19 cellular contexts compared by ENCODE assay signal in the genomic region with DNA sequence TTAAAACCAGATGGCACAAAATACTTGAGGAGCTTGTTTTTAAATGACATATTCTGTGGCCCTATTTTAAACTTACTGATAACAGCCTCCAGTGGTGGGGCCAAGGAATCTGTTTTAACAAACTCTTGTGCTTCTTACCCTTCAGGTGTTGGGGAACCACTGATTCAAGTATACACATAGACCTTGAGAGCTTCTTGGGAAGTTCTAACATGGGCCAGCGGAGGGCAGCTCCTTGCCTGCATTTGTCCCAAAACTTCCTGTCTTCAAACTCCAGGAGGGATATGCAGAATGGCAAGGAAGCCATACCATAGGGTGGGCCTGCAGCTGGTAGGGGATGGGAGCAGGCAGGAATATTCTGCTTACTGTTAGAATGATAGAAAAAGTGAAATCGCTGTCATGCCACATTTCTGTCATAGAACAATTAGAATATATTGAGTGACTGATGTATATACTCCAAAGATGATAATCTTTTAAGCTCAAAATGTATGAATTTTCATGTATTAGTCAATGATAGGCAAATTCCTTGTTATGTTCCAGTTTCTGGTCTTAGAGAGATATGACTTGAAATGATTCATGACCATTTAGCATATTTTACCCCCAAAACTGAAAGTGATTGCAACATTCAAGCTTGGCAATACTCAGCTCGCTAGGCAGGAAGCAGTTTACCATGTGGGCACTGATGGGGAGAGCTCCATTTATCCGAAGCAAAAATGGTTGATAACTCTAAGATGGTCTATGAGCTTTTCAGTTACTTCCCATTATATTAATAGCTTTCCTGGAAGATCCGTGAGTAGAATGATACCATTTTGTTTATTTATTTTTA. TPM values are rescaled to one million over a fixed set of nuclear protein-coding genes. Genes with fewer than 3 reads are reported as not detected.
DNase-seq lines count a peak whose midpoint lies in the region; ATAC-seq and TF ChIP-seq lines count a peak whose summit lies in the region.
"Had no signal": no experiment of that assay in that cellular context is flagged by ENCODE, and none has a peak within 500 bp of the region (broad histone marks: within the 10 kb centered on the region; RNA-seq: fewer than 3 reads in every experiment).

No MANE protein-coding gene starts in this region.

- POLR2A ChIA-PET in activated CD4-positive, alpha-beta T cell treated with anti-CD3 and anti-CD28 coated beads for 36 hours (lab: Charles Lee): interaction anchor here (0.8 kb wide), 1 partner anchor 9 kb away, joined by 5 read pairs; a partner anchor contains a TSS
- POLR2A ChIA-PET in RWPE1 (lab: Yijun Ruan, JAX; ENCODE audit: low non-redundant PET): no interaction called here

- no peak overlapping the region for H3K9ac ChIP-seq in H9 (ENCODE audit: extremely low read depth, insufficient read length, low read length)

- no peak overlapping the region for H3K4me3 Mint-ChIP-seq in activated CD4-positive, alpha-beta T cell treated with anti-CD3 and anti-CD28 coated beads for 36 hours
- H3K4me3 Mint-ChIP-seq in H9: no peak overlapping the region

- no peaks in the 10 kb centered on the region for H3K27me3 Mint-ChIP-seq in activated CD4-positive, alpha-beta T cell treated with anti-CD3 and anti-CD28 coated beads for 36 hours
- H3K27me3 Mint-ChIP-seq in H9 (ENCODE audit: low read depth): no peaks in the 10 kb centered on the region; the same call in 1 of the 2 replicates

- no peak overlapping the region for H3K4me3 ChIP-seq in suprapubic skin
- H3K4me3 ChIP-seq: spleen had no signal

- no peak overlapping the region for H4K91ac ChIP-seq in H9 (ENCODE audit: insufficient read length, low read depth, low read length)

- in situ Hi-C loops in SK-MEL-5 (cut with HindIII; ENCODE audit: low pct_unique_long_range_greater_than_20kb, low sequenced_read_pairs): no loop called here

- H3K27me3 ChIP-seq in H9 (ENCODE audit: insufficient read depth, low read length): no peaks in the 10 kb centered on the region
- no peaks in the 10 kb centered on the region for H3K27me3 ChIP-seq in suprapubic skin
- H3K27me3 ChIP-seq: neutrophil, spleen had no signal

- no peak for TF ChIP-seq POLR2A in suprapubic skin (IDR thresholded peaks at IDR 0.05)

- no peak overlapping the region for H3K4ac ChIP-seq in H9 (ENCODE audit: low read depth, low read length)

- H3K36me3 ChIP-seq in suprapubic skin: peaks cover 16% of the 10 kb centered on the region

- H2BK120ac ChIP-seq in H9 (ENCODE audit: low read depth, low read length, poor library complexity, severe bottlenecking): no peak overlapping the region

- no peak overlapping the region for H3K4me2 ChIP-seq in H9 (ENCODE audit: insufficient read depth, insufficient read length, low read length)

- no peak overlapping the region for H2BK12ac ChIP-seq in H9 (ENCODE audit: insufficient read length, low read depth, low read length)

- H3K14ac ChIP-seq in H9 (ENCODE audit: insufficient read depth, low read length): no peak overlapping the region

- H2BK20ac ChIP-seq in H9 (ENCODE audit: low read depth, low read length, poor library complexity, severe bottlenecking): no peak overlapping the region

- peaks cover 3% of the 10 kb centered on the region for H3K79me1 ChIP-seq in H9 (ENCODE audit: insufficient read depth, low read depth, low read length, poor library complexity, severe bottlenecking)

- no peak overlapping the region for H2BK15ac ChIP-seq in H9 (ENCODE audit: low read depth, low read length)

- H3K56ac ChIP-seq in H9 (ENCODE audit: insufficient read length, low read depth, low read length): no peak overlapping the region

- H3K27ac ChIP-seq in H9 (ENCODE audit: insufficient read length, low read depth, low read length) (no peak overlapping the region), suprapubic skin (no peak overlapping the region), RWPE1 (no peak overlapping the region)
- H3K27ac ChIP-seq: neutrophil, spleen, VCaP had no signal

- no peak overlapping the region for H3T11ph ChIP-seq in H9 (ENCODE audit: low read length)

- no peaks in the 10 kb centered on the region for H3K23me2 ChIP-seq in H9 (ENCODE audit: insufficient read length, low read depth, low read length, poor library complexity, severe bottlenecking)

- H2BK5ac ChIP-seq in H9 (ENCODE audit: insufficient read length, low read length): no peak overlapping the region

- intact Hi-C loops in activated CD4-positive, alpha-beta T cell treated with anti-CD3 and anti-CD28 coated beads for 36 hours (cut with DNase I, micrococcal nuclease): no loop called here

- H3K9me3 Mint-ChIP-seq in activated CD4-positive, alpha-beta T cell treated with anti-CD3 and anti-CD28 coated beads for 36 hours (ENCODE audit: low read depth): no peaks in the 10 kb centered on the region
- H3K9me3 Mint-ChIP-seq in H9: no peaks in the 10 kb centered on the region; a peak in 1 of 5 replicates

- no peaks in the 10 kb centered on the region for H4K20me1 ChIP-seq in H9 (ENCODE audit: control insufficient read depth, insufficient read depth, insufficient read length)

- peaks cover 16% of the 10 kb centered on the region for H3K4me1 Mint-ChIP-seq in activated CD4-positive, alpha-beta T cell treated with anti-CD3 and anti-CD28 coated beads for 36 hours
- H3K4me1 Mint-ChIP-seq in H9: peaks cover 6% of the 10 kb centered on the region in 2 experiments; a peak in 2 of 4 replicates

- H3K18ac ChIP-seq in H9 (ENCODE audit: insufficient read length, low read depth, low read length): no peak overlapping the region

- no peak overlapping the region for H4K5ac ChIP-seq in H9 (ENCODE audit: insufficient read length, low read depth, low read length)

- TF ChIP-seq CTCF in H9 (conservative IDR thresholded peaks at IDR 0.05) (peak; percentile 53), suprapubic skin (IDR thresholded peaks at IDR 0.05) (no peak), RWPE1 (conservative IDR thresholded peaks at IDR 0.05; ENCODE audit: low read depth) (no peak)

- H4K8ac ChIP-seq in H9 (replicated peaks; ENCODE audit: insufficient read length, low read depth, low read length): no peak overlapping the region

- H3K27ac Mint-ChIP-seq in activated CD4-positive, alpha-beta T cell treated with anti-CD3 and anti-CD28 coated beads for 36 hours: peak overlapping the region; percentile 58
- H3K27ac Mint-ChIP-seq in H9: no peak overlapping the region

- no CpG with 5 or more reads among the region's 5 CpGs for WGBS in H9 (ENCODE audit: extremely low coverage, insufficient read length, low lambda C conversion rate)
- WGBS in suprapubic skin: 92% methylated on average over 5 of the region's 5 CpGs

- no peak for DNase-seq in activated CD4-positive, alpha-beta T cell treated with anti-CD3 and anti-CD28 coated beads for 36 hours
- DNase-seq in activated CD4-positive, alpha-beta T cell treated with anti-CD3 and anti-CD28 coated beads, Interleukin-2, amount 50 U/mL, for 48 hours: no peak
- DNase-seq in H9: peak; percentile 39
- peak; percentile 53 for DNase-seq in SK-MEL-5 (ENCODE audit: low read depth, low spot score)
- DNase-seq in glomerular visceral epithelial cell (ENCODE audit: extremely low spot score): peak; percentile 2
- no peak for DNase-seq in suprapubic skin (ENCODE audit: low spot score in 2 of 2)
- DNase-seq in RWPE1 (ENCODE audit: low spot score): no peak
- no peak for DNase-seq in mesenteric fat pad (ENCODE audit: low spot score)
- DNase-seq: activated effector memory CD4-positive, alpha-beta T cell treated with Interleukin-2 at 50 U/mL for 16 hours; dermis blood vessel endothelial cell; DMS79; KG1; left ventricle myocardium superior; NCI-H2171; spleen had no signal

- H2AFZ ChIP-seq in H9 (ENCODE audit: low read length): no peak overlapping the region

- CTCF ChIA-PET in activated CD4-positive, alpha-beta T cell treated with anti-CD3 and anti-CD28 coated beads for 36 hours (lab: Charles Lee): interaction anchor here (0.7 to 5.5 kb wide), 12 partner anchors 11 to 419 kb away, joined by 3 to 96 read pairs (median 4); a partner anchor contains a TSS
- CTCF ChIA-PET in RWPE1 (lab: Yijun Ruan, JAX): interaction anchor here (0.5 to 3.2 kb wide), 4 partner anchors 10 to 320 kb away, joined by 3 to 14 read pairs (median 4); a partner anchor contains a TSS

- no peaks in the 10 kb centered on the region; the same call in none of the 2 replicates for H3K4me1 ChIP-seq in H9 (ENCODE audit: insufficient read depth, low read length)
- no peaks in the 10 kb centered on the region for H3K4me1 ChIP-seq in suprapubic skin

- H3K79me2 ChIP-seq in H9 (ENCODE audit: insufficient read depth, low read length): 0 out of 2 replicates have a peak, but pooled peaks cover 6% of the 10 kb centered on the region

- H3K23ac ChIP-seq in H9 (ENCODE audit: insufficient read length, low read depth, low read length): no peak overlapping the region

- ATAC-seq in activated CD4-positive, alpha-beta T cell treated with anti-CD3 and anti-CD28 coated beads for 36 hours: peak; percentile 82

- H3K9me3 ChIP-seq in H9 (ENCODE audit: control insufficient read depth, low read depth, low read length): no peaks in the 10 kb centered on the region
- H3K9me3 ChIP-seq in suprapubic skin: no peaks in the 10 kb centered on the region
- H3K9me3 ChIP-seq: neutrophil, spleen had no signal

- peaks cover 6% of the 10 kb centered on the region for H3K36me3 Mint-ChIP-seq in activated CD4-positive, alpha-beta T cell treated with anti-CD3 and anti-CD28 coated beads for 36 hours (ENCODE audit: low read depth)
- H3K36me3 Mint-ChIP-seq in H9 (ENCODE audit: insufficient read depth in 1 of 3, low read depth in 3 of 3): peaks cover 7 to 19% (median 11%) of the 10 kb centered on the region in 3 experiments; a peak in 5 of 7 replicates

- TF ChIP-seq EP300 in suprapubic skin (IDR thresholded peaks at IDR 0.05): no peak

- no peak overlapping the region for H2AK5ac ChIP-seq in H9 (ENCODE audit: insufficient read length, low read length)

RNA-seq across cellular contexts. Expression of a gene that starts 9.2 kb away (rescaled TPM):
- 10 to 100 TPM; 18.4 to 20.6 TPM for total RNA-seq in activated CD4-positive, alpha-beta T cell treated with anti-CD3 and anti-CD28 coated beads for 36 hours
- total RNA-seq in H9 (2021) (42.9 and 45.9 TPM in 2 replicates), suprapubic skin (10 to 100 TPM; 66.3 to 82.0 (median 72.4) TPM), mesenteric fat pad (54.3 TPM)
- 98.9 and 114 TPM in 2 replicates for total RNA-seq in SK-MEL-5 (2014; rRNA removed; shearing (Covaris generic))
- 155 and 173 TPM in 2 replicates for polyA plus RNA-seq in SK-MEL-5 (2015; cell fraction: cytosol; rRNA removed)
- polyA plus RNA-seq in SK-MEL-5 (2015; cell fraction: nucleus; rRNA removed): 23.0 and 36.5 TPM in 2 replicates

RNA-seq across cellular contexts. Expression of a gene that starts 38.6 kb away (rescaled TPM):
- 1 to 10 TPM; 6.6 to 7.2 TPM for total RNA-seq in activated CD4-positive, alpha-beta T cell treated with anti-CD3 and anti-CD28 coated beads for 36 hours
- total RNA-seq in H9 (2021) (7.5 and 9.1 TPM in 2 replicates), suprapubic skin (10 to 100 TPM; 17.4 to 54.1 (median 30.1) TPM), mesenteric fat pad (20.4 TPM)
- total RNA-seq in SK-MEL-5 (2014; rRNA removed; shearing (Covaris generic)): 5.1 and 7.2 TPM in 2 replicates
- 2.6 and 4.8 TPM in 2 replicates for polyA plus RNA-seq in SK-MEL-5 (2015; cell fraction: cytosol; rRNA removed)
- 166 and 217 TPM in 2 replicates for polyA plus RNA-seq in SK-MEL-5 (2015; cell fraction: nucleus; rRNA removed)

RNA-seq across cellular contexts. Expression of a gene that starts 56.9 kb away (rescaled TPM):
- not detected for total RNA-seq in activated CD4-positive, alpha-beta T cell treated with anti-CD3 and anti-CD28 coated beads for 36 hours
- total RNA-seq in H9 (2021): not detected in 2 replicates
- 1.5 TPM in 2 replicates for total RNA-seq in SK-MEL-5 (2014; rRNA removed; shearing (Covaris generic))
- polyA plus RNA-seq in SK-MEL-5 (2015; cell fraction: cytosol; rRNA removed): 0.98 and 1.2 TPM in 2 replicates
- polyA plus RNA-seq in SK-MEL-5 (2015; cell fraction: nucleus; rRNA removed): 3.5 and 4.6 TPM in 2 replicates
- under 1 TPM in 1 of 4 donors, not detected in 3; 0.60 TPM for total RNA-seq in suprapubic skin
- total RNA-seq in mesenteric fat pad: not detected
- total RNA-seq: dermis blood vessel endothelial cell, glomerular endothelial cell, left ventricle myocardium superior, urinary bladder had no signal
- polyA plus RNA-seq: spleen, urinary bladder had no signal

Comparison
In these comparisons a context has a peak if more than half of its experiments do, and no peak if none do; other contexts are left out.
1. DNase-seq: peak in H9 (single experiment), SK-MEL-5 (single experiment) and glomerular visceral epithelial cell (single experiment); none in activated CD4-positive, alpha-beta T cell treated with anti-CD3 and anti-CD28 coated beads for 36 hours (single experiment), activated CD4-positive, alpha-beta T cell treated with anti-CD3 and anti-CD28 coated beads, Interleukin-2, amount 50 U/mL, for 48 hours (0 of 2), suprapubic skin (0 of 2), RWPE1 (single experiment) and mesenteric fat pad (single experiment).